19 cellular contexts compared by ENCODE assay signal in the genomic region with DNA sequence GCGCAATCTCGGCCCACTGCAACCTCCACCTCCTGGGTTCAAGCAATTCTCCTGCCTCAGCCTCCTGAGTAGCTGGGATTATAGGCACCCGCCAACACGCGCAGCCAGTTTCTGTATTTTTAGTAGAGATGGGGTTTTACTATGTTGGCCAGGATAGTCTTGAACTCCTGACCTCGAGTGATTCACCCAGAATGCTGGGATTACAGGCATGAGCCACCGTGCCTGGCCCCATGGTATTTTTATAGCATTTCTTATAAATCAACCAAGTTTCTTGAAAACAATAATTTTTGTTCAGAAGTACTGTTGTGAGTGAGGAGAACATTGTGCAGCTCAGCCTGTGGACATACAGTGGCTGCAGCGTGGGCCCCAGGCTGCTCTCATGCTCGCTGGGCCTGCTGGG. TPM values are rescaled to one million over a fixed set of nuclear protein-coding genes. Genes with fewer than 3 reads are reported as not detected.
DNase-seq lines count a peak whose midpoint lies in the region; ATAC-seq, FAIRE-seq and TF ChIP-seq lines count a peak whose summit lies in the region.
"Had no signal": no experiment of that assay in that cellular context is flagged by ENCODE, and none has a peak within 500 bp of the region (broad histone marks: within the 10 kb centered on the region; RNA-seq: fewer than 3 reads in every experiment).

No MANE protein-coding gene starts in this region.

- H3K4me2 ChIP-seq in astrocyte (ENCODE audit: low read length) = no peak overlapping the region
- H3K4me2 ChIP-seq: BLaER1 treated with 17β-estradiol and CSF1 and Interleukin-3, amounts not matched to agents 10 nM and 100 nM had no signal

- H3K9me3 ChIP-seq in astrocyte (ENCODE audit: insufficient read depth, low read depth, low read length) (no peaks in the 10 kb centered on the region), transverse colon (no peaks in the 10 kb centered on the region), SJCRH30 (replicated peaks) (no peaks in the 10 kb centered on the region)
- H3K9me3 ChIP-seq: BLaER1 treated with 17β-estradiol and CSF1 and Interleukin-3, amounts not matched to agents 10 nM and 100 nM had no signal

- no peak overlapping the region for H2AFZ ChIP-seq in astrocyte (ENCODE audit: low read depth, low read length)

- H3K27ac ChIP-seq in astrocyte (ENCODE audit: low read depth, low read length) = peak overlapping the region; percentile 21
- peak overlapping the region; percentile 12 to 62 (median 42) for H3K27ac ChIP-seq in transverse colon
- H3K27ac ChIP-seq in SJCRH30 = no peak overlapping the region
- H3K27ac ChIP-seq: BLaER1 treated with 17β-estradiol and CSF1 and Interleukin-3, amounts not matched to agents 10 nM and 100 nM; epithelial cell of prostate had no signal

- peak; percentile 70 for DNase-seq in HFFc6
- peak; percentile 45 for DNase-seq in astrocyte (ENCODE audit: low read depth)
- DNase-seq in glutamatergic neuron = no peak
- no peak for DNase-seq in transverse colon
- no peak for DNase-seq in SJCRH30
- DNase-seq in NCI-H226 = no peak
- DNase-seq: activated CD4-positive, alpha-beta T cell treated with anti-CD3 and anti-CD28 coated beads, Interleukin-2, amount 10 ng/mL, durations not matched to agents 7 days and 5 days; KBM-7; NCI-H146; NCI-H510A; nucleus accumbens; SHP77; small intestine had no signal

- H3K9me3 Mint-ChIP-seq in HFFc6 (no peaks in the 10 kb centered on the region), astrocyte (ENCODE audit: unreplicated experiment) (no peaks in the 10 kb centered on the region), glutamatergic neuron (ENCODE audit: unreplicated experiment) (peaks cover 37% of the 10 kb centered on the region)
- H3K9me3 Mint-ChIP-seq: activated CD4-positive, alpha-beta T cell treated with anti-CD3 and anti-CD28 coated beads, Interleukin-2, amount 10 ng/mL, durations not matched to agents 7 days and 5 days; activated naive CD4-positive, alpha-beta T cell treated with anti-CD3 and anti-CD28 coated beads, Interleukin-2, amount 50 U/mL, for 72 hours; central memory CD8-positive, alpha-beta T cell; stimulated activated memory B cell treated with anti-CD40 and anti-IgM and Interleukin-4, amounts not matched to agents 10 μg/mL and 1 μg/mL and 100 μg/mL, for 72 hours had no signal

- no peak for TF ChIP-seq POLR2A in transverse colon (IDR thresholded peaks at IDR 0.05)

- peaks cover 98% of the 10 kb centered on the region for H3K79me2 ChIP-seq in astrocyte (ENCODE audit: insufficient read depth, low read length)

- no peak for TF ChIP-seq EP300 in transverse colon (IDR thresholded peaks at IDR 0.05; ENCODE audit: low read depth)

- H3K27me3 ChIP-seq in astrocyte (ENCODE audit: insufficient read depth, low read length) (no peaks in the 10 kb centered on the region), transverse colon (no peaks in the 10 kb centered on the region), SJCRH30 (no peaks in the 10 kb centered on the region)
- H3K27me3 ChIP-seq: BLaER1 treated with 17β-estradiol and CSF1 and Interleukin-3, amounts not matched to agents 10 nM and 100 nM had no signal

- peaks cover 22% of the 10 kb centered on the region for H3K36me3 ChIP-seq in astrocyte (ENCODE audit: insufficient read depth, low read length)
- no peaks in the 10 kb centered on the region for H3K36me3 ChIP-seq in transverse colon
- no peaks in the 10 kb centered on the region; the same call in 1 of the 2 replicates for H3K36me3 ChIP-seq in SJCRH30

- no peaks in the 10 kb centered on the region; the same call in 1 of the 2 replicates for H3K27me3 Mint-ChIP-seq in HFFc6 (ENCODE audit: insufficient read depth)
- H3K27me3 Mint-ChIP-seq in astrocyte (ENCODE audit: low read depth, unreplicated experiment) = no peaks in the 10 kb centered on the region
- H3K27me3 Mint-ChIP-seq in glutamatergic neuron (ENCODE audit: unreplicated experiment) = peaks cover 24% of the 10 kb centered on the region

- H3K4me3 ChIP-seq in astrocyte (ENCODE audit: insufficient read depth, low read depth, low read length) (no peak overlapping the region), transverse colon (no peak overlapping the region), SJCRH30 (no peak overlapping the region)
- H3K4me3 ChIP-seq: BLaER1 treated with 17β-estradiol and CSF1 and Interleukin-3, amounts not matched to agents 10 nM and 100 nM had no signal

- H3K4me3 Mint-ChIP-seq in HFFc6 (peak overlapping the region; percentile 75), astrocyte (ENCODE audit: unreplicated experiment) (no peak overlapping the region), glutamatergic neuron (ENCODE audit: unreplicated experiment) (peak overlapping the region; percentile 75)
- H3K4me3 Mint-ChIP-seq: activated CD4-positive, alpha-beta T cell treated with anti-CD3 and anti-CD28 coated beads, Interleukin-2, amount 10 ng/mL, durations not matched to agents 7 days and 5 days; central memory CD8-positive, alpha-beta T cell; stimulated activated memory B cell treated with anti-CD40 and anti-IgM and Interleukin-4, amounts not matched to agents 10 μg/mL and 1 μg/mL and 100 μg/mL, for 72 hours had no signal

- H3K4me1 ChIP-seq in astrocyte (ENCODE audit: insufficient read depth, low read length) (peaks cover 54% of the 10 kb centered on the region), transverse colon (peaks cover 0 to 24% (median 5%) of the 10 kb centered on the region in 4 donors), SJCRH30 (0 out of 2 replicates have a peak, but pooled peaks cover 3% of the 10 kb centered on the region)

- in situ Hi-C loops in transverse colon (cut with MboI; ENCODE audit: low pct_ligation_motif_present in 1 of 4, low pct_unique_long_range_greater_than_20kb in 1 of 4, low sequenced_read_pairs in 3 of 4) = no loop called here

- peak overlapping the region; percentile 90 for H3K27ac Mint-ChIP-seq in HFFc6
- H3K27ac Mint-ChIP-seq in astrocyte (ENCODE audit: unreplicated experiment) = peak overlapping the region; percentile 68
- peak overlapping the region; percentile 88 for H3K27ac Mint-ChIP-seq in glutamatergic neuron (ENCODE audit: unreplicated experiment)
- H3K27ac Mint-ChIP-seq: activated CD4-positive, alpha-beta T cell treated with anti-CD3 and anti-CD28 coated beads, Interleukin-2, amount 10 ng/mL, durations not matched to agents 7 days and 5 days; activated naive CD4-positive, alpha-beta T cell treated with anti-CD3 and anti-CD28 coated beads, Interleukin-2, amount 50 U/mL, for 72 hours; stimulated activated memory B cell treated with anti-CD40 and anti-IgM and Interleukin-4, amounts not matched to agents 10 μg/mL and 1 μg/mL and 100 μg/mL, for 72 hours had no signal

- H4K20me1 ChIP-seq in astrocyte (ENCODE audit: insufficient read depth, low read length) = peaks cover 70% of the 10 kb centered on the region

- FAIRE-seq in astrocyte (lab: Jason Lieb, UNC) = no peak
- FAIRE-seq: small intestine had no signal

- no peak for ATAC-seq in GM19023 (IDR thresholded peaks at IDR 0.05; ENCODE audit: unreplicated experiment)
- ATAC-seq: activated naive CD4-positive, alpha-beta T cell treated with anti-CD3 and anti-CD28 coated beads, Interleukin-2, amount 50 U/mL, for 72 hours; stimulated activated memory B cell treated with anti-CD40 and anti-IgM and Interleukin-4, amounts not matched to agents 10 μg/mL and 1 μg/mL and 100 μg/mL, for 72 hours had no signal

- TF ChIP-seq CTCF in HFFc6 (IDR thresholded peaks at IDR 0.05) (no peak), astrocyte (IDR thresholded peaks at IDR 0.05; ENCODE audit: insufficient read depth, low read depth, low read length) (no peak), glutamatergic neuron (IDR thresholded peaks at IDR 0.05; ENCODE audit: partially characterized antibody, unreplicated experiment) (no peak), transverse colon (IDR thresholded peaks at IDR 0.05) (no peak)

- H3K9ac ChIP-seq in astrocyte (ENCODE audit: low read length) = no peak overlapping the region
- H3K9ac ChIP-seq: BLaER1 treated with 17β-estradiol and CSF1 and Interleukin-3, amounts not matched to agents 10 nM and 100 nM had no signal

- intact Hi-C loops in transverse colon (cut with DNase I; ENCODE audit: low total_unique reads) = no loop called here

- H3K36me3 Mint-ChIP-seq in HFFc6 (ENCODE audit: low read depth) (peaks cover 57% of the 10 kb centered on the region), astrocyte (ENCODE audit: low read depth, unreplicated experiment) (peaks cover 45% of the 10 kb centered on the region), glutamatergic neuron (ENCODE audit: unreplicated experiment) (peaks cover 11% of the 10 kb centered on the region)
- H3K36me3 Mint-ChIP-seq: activated naive CD4-positive, alpha-beta T cell treated with anti-CD3 and anti-CD28 coated beads, Interleukin-2, amount 50 U/mL, for 72 hours; stimulated activated memory B cell treated with anti-CD40 and anti-IgM and Interleukin-4, amounts not matched to agents 10 μg/mL and 1 μg/mL and 100 μg/mL, for 72 hours had no signal

- H3K4me1 Mint-ChIP-seq in HFFc6 (ENCODE audit: low read depth) (peaks cover 85% of the 10 kb centered on the region), astrocyte (ENCODE audit: low read depth, unreplicated experiment) (peaks cover 54% of the 10 kb centered on the region), glutamatergic neuron (ENCODE audit: low read depth, unreplicated experiment) (peaks cover 93% of the 10 kb centered on the region)
- H3K4me1 Mint-ChIP-seq: activated CD4-positive, alpha-beta T cell treated with anti-CD3 and anti-CD28 coated beads, Interleukin-2, amount 10 ng/mL, durations not matched to agents 7 days and 5 days; central memory CD8-positive, alpha-beta T cell; stimulated activated memory B cell treated with anti-CD40 and anti-IgM and Interleukin-4, amounts not matched to agents 10 μg/mL and 1 μg/mL and 100 μg/mL, for 72 hours had no signal

- 83% methylated on average over 9 of the region's 9 CpGs; no CpG with 5 or more reads in 1 of the 2 donors for WGBS in transverse colon (ENCODE audit: low coverage in 1 of 2), 2 donors

RNA-seq across cellular contexts. Expression of a gene that starts 45.2 kb away (rescaled TPM):
- 100 to 1,000 TPM; 164 to 272 (median 235) TPM for total RNA-seq in HFFc6 (2021; fragmentation: NEBNext Ultra II Directional; extraction: Animal tissue kit (Norgen Biotek cat#: 25700))
- total RNA-seq in astrocyte = 386 and 476 TPM in 2 replicates
- 2,530 TPM for total RNA-seq in glutamatergic neuron (ENCODE audit: unreplicated experiment)
- 10 to 100 TPM; 38.9 to 57.5 (median 44.4) TPM for total RNA-seq in transverse colon
- 19.0 and 19.2 TPM in 2 replicates for total RNA-seq in SJCRH30 (2014; rRNA removed; shearing (Covaris generic))

Comparison
In these comparisons a context has a peak if more than half of its experiments do, and no peak if none do; other contexts are left out.
1. DNase-seq: peak in HFFc6 (single experiment) and astrocyte (single experiment); none in glutamatergic neuron (single experiment), transverse colon (single experiment), SJCRH30 (0 of 2) and NCI-H226 (single experiment).
2. Peak in every context shown above with its lines, with median percentiles within 50 percentile points of each other: H3K27ac Mint-ChIP-seq.